Comparison of ENCODE assay signal across 13 cellular contexts in genomic region chr22:19422440-19423301, GRCh38. TPM values are rescaled to one million over a fixed set of nuclear protein-coding genes. Genes with fewer than 3 reads are reported as not detected.
DNase-seq lines count a peak whose midpoint lies in the region; ATAC-seq and TF ChIP-seq lines count a peak whose summit lies in the region.
"Had no signal": no experiment of that assay in that cellular context is flagged by ENCODE, and none has a peak within 500 bp of the region (broad histone marks: within the 10 kb centered on the region; RNA-seq: fewer than 3 reads in every experiment).

No MANE protein-coding gene starts in this region.

- peak overlapping the region; percentile 31 for H3K4me3 Mint-ChIP-seq in activated naive CD4-positive, alpha-beta T cell treated with anti-CD3 and anti-CD28 coated beads, Interleukin-2, amount 50 U/mL, for 24 hours
- H3K4me3 Mint-ChIP-seq in T-helper 2 cell treated with Interferon-gamma antibody and Interleukin-4, amounts not matched to agents 5 μg/mL and 100 μg/mL, for 36 hours = peak overlapping the region; percentile 11
- H3K4me3 Mint-ChIP-seq in endodermal cell = no peak overlapping the region
- H3K4me3 Mint-ChIP-seq in stimulated activated effector memory CD8-positive, alpha-beta T cell treated with anti-CD3 and anti-CD28 coated beads, Interleukin-12 subunit alpha, Interleukin-12 subunit beta, amount 100 ng/mL, for 72 hours = no peak overlapping the region

- H3K27ac ChIP-seq in endodermal cell (ENCODE audit: low read depth, low read length) = peak overlapping the region; percentile 19
- H3K27ac ChIP-seq: left ventricle myocardium inferior, ovary had no signal

- H3K27me3 Mint-ChIP-seq in activated naive CD4-positive, alpha-beta T cell treated with anti-CD3 and anti-CD28 coated beads, Interleukin-2, amount 50 U/mL, for 24 hours = no peaks in the 10 kb centered on the region
- no peaks in the 10 kb centered on the region for H3K27me3 Mint-ChIP-seq in T-helper 2 cell treated with Interferon-gamma antibody and Interleukin-4, amounts not matched to agents 5 μg/mL and 100 μg/mL, for 36 hours (ENCODE audit: low read depth)
- no peaks in the 10 kb centered on the region for H3K27me3 Mint-ChIP-seq in endodermal cell (ENCODE audit: insufficient read depth)

- DNase-seq in activated naive CD4-positive, alpha-beta T cell treated with anti-CD3 and anti-CD28 coated beads, Interleukin-2, amount 50 U/mL, for 16 hours = no peak
- no peak for DNase-seq in T-helper 2 cell treated with Interferon-gamma antibody and Interleukin-4, amounts not matched to agents 5 μg/mL and 100 μg/mL, for 36 hours (ENCODE audit: low spot score)
- DNase-seq in endodermal cell = no peak
- no peak for DNase-seq in stimulated activated effector memory CD8-positive, alpha-beta T cell treated with anti-CD3 and anti-CD28 coated beads, Interleukin-12 subunit alpha, Interleukin-12 subunit beta, amount 100 ng/mL, for 72 hours (ENCODE audit: low spot score in 2 of 2)
- DNase-seq in activated gamma-delta T cell (lab: John Stamatoyannopoulos, UW) = no peak
- DNase-seq: activated CD4-positive, alpha-beta T cell treated with anti-CD3 and anti-CD28 coated beads, Interleukin-2, amount 50 U/mL, for 4 hours; left ventricle myocardium inferior; ovary; SW 1271 had no signal

- peak overlapping the region; percentile 86 for H3K27ac Mint-ChIP-seq in activated naive CD4-positive, alpha-beta T cell treated with anti-CD3 and anti-CD28 coated beads, Interleukin-2, amount 50 U/mL, for 24 hours
- H3K27ac Mint-ChIP-seq in T-helper 2 cell treated with Interferon-gamma antibody and Interleukin-4, amounts not matched to agents 5 μg/mL and 100 μg/mL, for 36 hours = peak overlapping the region; percentile 76
- H3K27ac Mint-ChIP-seq in endodermal cell = peak overlapping the region; percentile 70
- peak overlapping the region; percentile 90 for H3K27ac Mint-ChIP-seq in stimulated activated effector memory CD8-positive, alpha-beta T cell treated with anti-CD3 and anti-CD28 coated beads, Interleukin-12 subunit alpha, Interleukin-12 subunit beta, amount 100 ng/mL, for 72 hours

- peaks cover 82% of the 10 kb centered on the region for H3K4me1 Mint-ChIP-seq in activated naive CD4-positive, alpha-beta T cell treated with anti-CD3 and anti-CD28 coated beads, Interleukin-2, amount 50 U/mL, for 24 hours
- peaks cover 68% of the 10 kb centered on the region for H3K4me1 Mint-ChIP-seq in T-helper 2 cell treated with Interferon-gamma antibody and Interleukin-4, amounts not matched to agents 5 μg/mL and 100 μg/mL, for 36 hours (ENCODE audit: low read depth)
- H3K4me1 Mint-ChIP-seq in endodermal cell = peaks cover 27% of the 10 kb centered on the region
- H3K4me1 Mint-ChIP-seq in stimulated activated effector memory CD8-positive, alpha-beta T cell treated with anti-CD3 and anti-CD28 coated beads, Interleukin-12 subunit alpha, Interleukin-12 subunit beta, amount 100 ng/mL, for 72 hours = peaks cover 76% of the 10 kb centered on the region

- peaks cover 2% of the 10 kb centered on the region for H3K36me3 ChIP-seq in endodermal cell (ENCODE audit: control insufficient read depth, insufficient read depth, low read length)
- H3K36me3 ChIP-seq: ovary had no signal

- no peak overlapping the region for H3K9ac ChIP-seq in endodermal cell (ENCODE audit: extremely low read depth, low read length, poor library complexity, severe bottlenecking)

- no peak overlapping the region for H3K4me3 ChIP-seq in endodermal cell (ENCODE audit: low read length)
- H3K4me3 ChIP-seq: GM12878, left ventricle myocardium inferior, ovary had no signal

- peaks cover 16% of the 10 kb centered on the region for H3K4me1 ChIP-seq in endodermal cell (ENCODE audit: control insufficient read depth, insufficient read depth, low read length)

- H3K27me3 ChIP-seq in endodermal cell (ENCODE audit: control insufficient read depth, insufficient read depth, low read length, poor library complexity, severe bottlenecking) = no peaks in the 10 kb centered on the region
- H3K27me3 ChIP-seq: ovary had no signal

- peaks cover 10% of the 10 kb centered on the region for H3K36me3 Mint-ChIP-seq in activated naive CD4-positive, alpha-beta T cell treated with anti-CD3 and anti-CD28 coated beads, Interleukin-2, amount 50 U/mL, for 24 hours
- H3K36me3 Mint-ChIP-seq in T-helper 2 cell treated with Interferon-gamma antibody and Interleukin-4, amounts not matched to agents 5 μg/mL and 100 μg/mL, for 36 hours (ENCODE audit: low read depth) = peaks cover 23% of the 10 kb centered on the region
- H3K36me3 Mint-ChIP-seq in endodermal cell (ENCODE audit: low read depth) = peaks cover 6% of the 10 kb centered on the region
- H3K36me3 Mint-ChIP-seq in stimulated activated effector memory CD8-positive, alpha-beta T cell treated with anti-CD3 and anti-CD28 coated beads, Interleukin-12 subunit alpha, Interleukin-12 subunit beta, amount 100 ng/mL, for 72 hours = peaks cover 17% of the 10 kb centered on the region

- H3K9me3 Mint-ChIP-seq in activated naive CD4-positive, alpha-beta T cell treated with anti-CD3 and anti-CD28 coated beads, Interleukin-2, amount 50 U/mL, for 24 hours = no peaks in the 10 kb centered on the region
- H3K9me3 Mint-ChIP-seq in T-helper 2 cell treated with Interferon-gamma antibody and Interleukin-4, amounts not matched to agents 5 μg/mL and 100 μg/mL, for 36 hours = no peaks in the 10 kb centered on the region
- H3K9me3 Mint-ChIP-seq in endodermal cell = no peaks in the 10 kb centered on the region
- H3K9me3 Mint-ChIP-seq in stimulated activated effector memory CD8-positive, alpha-beta T cell treated with anti-CD3 and anti-CD28 coated beads, Interleukin-12 subunit alpha, Interleukin-12 subunit beta, amount 100 ng/mL, for 72 hours = no peaks in the 10 kb centered on the region

- TF ChIP-seq CTCF in endodermal cell (conservative IDR thresholded peaks at IDR 0.05) = no peak

- ATAC-seq in stimulated activated effector memory CD8-positive, alpha-beta T cell treated with anti-CD3 and anti-CD28 coated beads, Interleukin-12 subunit alpha, Interleukin-12 subunit beta, amount 100 ng/mL, for 72 hours = no peak
- ATAC-seq in HG03378 (IDR thresholded peaks at IDR 0.05; ENCODE audit: unreplicated experiment) (no peak), HG02973 (IDR thresholded peaks at IDR 0.05; ENCODE audit: unreplicated experiment) (no peak)
- ATAC-seq: GM12878 had no signal

- no peaks in the 10 kb centered on the region for H3K9me3 ChIP-seq in endodermal cell (ENCODE audit: control insufficient read depth, low read length)
- H3K9me3 ChIP-seq: left ventricle myocardium inferior, ovary had no signal

- WGBS in endodermal cell (ENCODE audit: insufficient coverage in 1 of 2, insufficient read length in 1 of 2), 2 experiments = 74 to 76% methylated on average over 10 to 11 of the region's 11 CpGs

RNA-seq across cellular contexts. Expression of gene HIRA, which starts 8.9 kb away (rescaled TPM):
- total RNA-seq in endodermal cell = 10 to 100 TPM; 44.8 to 46.6 TPM
- 31.6 TPM for polyA plus RNA-seq in endodermal cell (2013, experiment 1 of 2)
- polyA plus RNA-seq in endodermal cell (2013, experiment 2 of 2) = 31.8 TPM

RNA-seq across cellular contexts. Expression of gene MRPL40, which starts 9.7 kb away (rescaled TPM):
- 10 to 100 TPM; 20.3 to 26.5 TPM for total RNA-seq in endodermal cell
- polyA plus RNA-seq in endodermal cell (2013, experiment 1 of 2) = 26.6 TPM
- 24.3 TPM for polyA plus RNA-seq in endodermal cell (2013, experiment 2 of 2)

RNA-seq across cellular contexts. Expression of gene C22orf39, which starts 24.8 kb away (rescaled TPM):
- total RNA-seq in endodermal cell = 10 to 100 TPM; 27.4 to 31.5 TPM
- polyA plus RNA-seq in endodermal cell (2013, experiment 1 of 2) = 54.2 TPM
- 51.1 TPM for polyA plus RNA-seq in endodermal cell (2013, experiment 2 of 2)

RNA-seq across cellular contexts. Expression of gene UFD1, which starts 56.3 kb away (rescaled TPM):
- total RNA-seq in endodermal cell = 10 to 100 TPM; 67.7 to 69.2 TPM
- 50.1 TPM for polyA plus RNA-seq in endodermal cell (2013, experiment 1 of 2)
- polyA plus RNA-seq in endodermal cell (2013, experiment 2 of 2) = 54.0 TPM

RNA-seq across cellular contexts. Expression of gene CDC45, which starts 57.0 kb away (rescaled TPM):
- 10 to 100 TPM; 30.3 to 31.2 TPM for total RNA-seq in endodermal cell
- 32.6 TPM for polyA plus RNA-seq in endodermal cell (2013, experiment 1 of 2)
- polyA plus RNA-seq in endodermal cell (2013, experiment 2 of 2) = 26.2 TPM

Comparison
In these comparisons a context has a peak if more than half of its experiments do, and no peak if none do; other contexts are left out.
1. H3K4me3 Mint-ChIP-seq: peak in activated naive CD4-positive, alpha-beta T cell treated with anti-CD3 and anti-CD28 coated beads, Interleukin-2, amount 50 U/mL, for 24 hours (single experiment) and T-helper 2 cell treated with Interferon-gamma antibody and Interleukin-4, amounts not matched to agents 5 μg/mL and 100 μg/mL, for 36 hours (single experiment); none in endodermal cell (single experiment) and stimulated activated effector memory CD8-positive, alpha-beta T cell treated with anti-CD3 and anti-CD28 coated beads, Interleukin-12 subunit alpha, Interleukin-12 subunit beta, amount 100 ng/mL, for 72 hours (single experiment).
2. Peak in every context shown above with its lines, with median percentiles within 50 percentile points of each other: H3K27ac Mint-ChIP-seq.